In the genomic region with DNA sequence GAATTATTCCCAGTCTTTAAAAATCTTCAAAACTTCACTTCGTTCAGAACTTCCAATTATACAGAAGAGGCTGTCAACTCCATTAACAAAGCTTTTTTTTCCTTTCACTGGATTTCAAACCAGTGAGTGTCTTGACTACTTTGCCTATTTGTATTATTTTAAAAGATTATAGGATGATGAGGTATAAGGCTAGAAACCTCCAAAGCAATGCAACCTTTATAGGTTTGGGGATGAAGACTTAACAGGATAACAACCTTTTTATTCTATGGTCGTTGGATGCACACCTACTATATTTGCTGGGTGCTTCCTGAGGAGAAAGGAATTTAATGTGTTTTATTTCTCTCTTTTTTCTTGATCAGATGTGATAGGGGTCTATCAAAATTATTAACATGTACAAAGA, we compare ENCODE assay signal across 20 cellular contexts. TPM values are rescaled to one million over a fixed set of nuclear protein-coding genes. Genes with fewer than 3 reads are reported as not detected.
DNase-seq lines count a peak whose midpoint lies in the region; TF ChIP-seq lines count a peak whose summit lies in the region.
"Had no signal": no experiment of that assay in that cellular context is flagged by ENCODE, and none has a peak within 500 bp of the region (broad histone marks: within the 10 kb centered on the region; RNA-seq: fewer than 3 reads in every experiment).

No MANE protein-coding gene starts in this region.

- H2AK5ac ChIP-seq in H9 (ENCODE audit: insufficient read length, low read length), result no peak overlapping the region

- no peaks in the 10 kb centered on the region for H3K9me2 ChIP-seq in hepatocyte (replicated peaks; ENCODE audit: insufficient read depth)

- no peak overlapping the region for H4K5ac ChIP-seq in H9 (ENCODE audit: insufficient read length, low read depth, low read length)

- H3K27ac ChIP-seq in H9 (ENCODE audit: insufficient read length, low read depth, low read length), result no peak overlapping the region
- H3K27ac ChIP-seq in SJCRH30, result no peak overlapping the region
- H3K27ac ChIP-seq in hepatocyte, result no peak overlapping the region
- no peak overlapping the region for H3K27ac ChIP-seq in parathyroid adenoma
- H3K27ac ChIP-seq in RWPE1, result no peak overlapping the region
- H3K27ac ChIP-seq: coronary artery, epithelial cell of prostate, gastrocnemius medialis, sigmoid colon, SJSA1 had no signal

- TF ChIP-seq CTCF in H9 (conservative IDR thresholded peaks at IDR 0.05) (no peak), hepatocyte (IDR thresholded peaks at IDR 0.05; ENCODE audit: poor library complexity) (no peak), parathyroid adenoma (IDR thresholded peaks at IDR 0.05) (no peak), RWPE1 (conservative IDR thresholded peaks at IDR 0.05; ENCODE audit: low read depth) (no peak)

- no peak overlapping the region for H2BK5ac ChIP-seq in H9 (ENCODE audit: insufficient read length, low read length)

- H3K27me3 ChIP-seq in H9 (ENCODE audit: insufficient read depth, low read length) (no peaks in the 10 kb centered on the region; the same call in 1 of the 2 replicates), SJCRH30 (no peaks in the 10 kb centered on the region; the same call in 1 of the 2 replicates), hepatocyte (peaks cover 52% of the 10 kb centered on the region), parathyroid adenoma (ENCODE audit: control insufficient read depth, insufficient read depth, low read length) (peaks cover 3% of the 10 kb centered on the region)

- H3T11ph ChIP-seq in H9 (ENCODE audit: low read length), result no peak overlapping the region

- H3K23me2 ChIP-seq in H9 (ENCODE audit: insufficient read length, low read depth, low read length, poor library complexity, severe bottlenecking), result peaks cover 24% of the 10 kb centered on the region

- no peak overlapping the region for H3K27ac Mint-ChIP-seq in H9
- H3K27ac Mint-ChIP-seq: activated naive CD8-positive, alpha-beta T cell; activated T-helper 1 cell treated with anti-CD3 and anti-CD28 coated beads, Interleukin-12 subunit alpha, Interleukin-12 subunit beta, Interleukin-2, Interleukin-4 antibody, amounts not matched to agents 30 ng/mL and 10 ng/mL and 1 ng/mL, durations not matched to agents 14 hours and 24 hours and 36 hours; stimulated activated memory B cell treated with anti-CD40 and anti-IgM and Interleukin-4, amounts not matched to agents 10 μg/mL and 1 μg/mL and 100 μg/mL, for 72 hours had no signal

- no peaks in the 10 kb centered on the region for H3K9me3 ChIP-seq in H9 (ENCODE audit: control insufficient read depth, low read depth, low read length)
- no peaks in the 10 kb centered on the region for H3K9me3 ChIP-seq in SJCRH30 (replicated peaks)
- no peaks in the 10 kb centered on the region for H3K9me3 ChIP-seq in hepatocyte (ENCODE audit: low read depth)
- H3K9me3 ChIP-seq in parathyroid adenoma (ENCODE audit: control insufficient read depth, low read length), result no peaks in the 10 kb centered on the region
- H3K9me3 ChIP-seq: gastrocnemius medialis, sigmoid colon had no signal

- H4K20me1 ChIP-seq in H9 (ENCODE audit: control insufficient read depth, insufficient read depth, insufficient read length) (no peaks in the 10 kb centered on the region), hepatocyte (ENCODE audit: insufficient read depth, poor library complexity, severe bottlenecking) (no peaks in the 10 kb centered on the region)

- no peaks in the 10 kb centered on the region; a peak in 1 of 7 replicates for H3K36me3 Mint-ChIP-seq in H9 (ENCODE audit: insufficient read depth in 1 of 3, low read depth in 3 of 3)
- H3K36me3 Mint-ChIP-seq: activated naive CD8-positive, alpha-beta T cell; stimulated activated memory B cell treated with anti-CD40 and anti-IgM and Interleukin-4, amounts not matched to agents 10 μg/mL and 1 μg/mL and 100 μg/mL, for 72 hours had no signal

- H3K9ac ChIP-seq in H9 (ENCODE audit: extremely low read depth, insufficient read length, low read length), result no peak overlapping the region
- H3K9ac ChIP-seq in parathyroid adenoma, result no peak overlapping the region

- CTCF ChIA-PET in RWPE1 (lab: Yijun Ruan, JAX), result no interaction called here

- H3K23ac ChIP-seq in H9 (ENCODE audit: insufficient read length, low read depth, low read length), result no peak overlapping the region

- H3K4me2 ChIP-seq in H9 (ENCODE audit: insufficient read depth, insufficient read length, low read length), result peak overlapping the region; percentile 84
- peak overlapping the region; percentile 98 for H3K4me2 ChIP-seq in hepatocyte
- H3K4me2 ChIP-seq in parathyroid adenoma (ENCODE audit: low read length), result peak overlapping the region; percentile 61

- H3K4ac ChIP-seq in H9 (ENCODE audit: low read depth, low read length), result no peak overlapping the region

- no peak overlapping the region for H3K18ac ChIP-seq in H9 (ENCODE audit: insufficient read length, low read depth, low read length)

- no peak overlapping the region for H2BK120ac ChIP-seq in H9 (ENCODE audit: low read depth, low read length, poor library complexity, severe bottlenecking)

- H3K27me3 Mint-ChIP-seq in H9 (ENCODE audit: low read depth), result peaks cover 32% of the 10 kb centered on the region

- no peaks in the 10 kb centered on the region for H3K79me2 ChIP-seq in H9 (ENCODE audit: insufficient read depth, low read length)
- no peaks in the 10 kb centered on the region for H3K79me2 ChIP-seq in hepatocyte
- no peaks in the 10 kb centered on the region for H3K79me2 ChIP-seq in parathyroid adenoma

- H3K4me1 ChIP-seq in H9 (ENCODE audit: insufficient read depth, low read length), result no peaks in the 10 kb centered on the region
- H3K4me1 ChIP-seq in SJCRH30, result 0 out of 2 replicates have a peak, but pooled peaks cover 3% of the 10 kb centered on the region
- H3K4me1 ChIP-seq in hepatocyte (ENCODE audit: insufficient read depth), result peaks cover 18% of the 10 kb centered on the region
- peaks cover 4% of the 10 kb centered on the region for H3K4me1 ChIP-seq in parathyroid adenoma

- no CpG with 5 or more reads among the region's 2 CpGs for WGBS in H9 (ENCODE audit: extremely low coverage, insufficient read length, low lambda C conversion rate)
- WGBS in hepatocyte (ENCODE audit: low lambda C conversion rate, missing lambda C conversion rate), result 40% methylated on average over 2 of the region's 2 CpGs

- no peaks in the 10 kb centered on the region for H3K79me1 ChIP-seq in H9 (ENCODE audit: insufficient read depth, low read depth, low read length, poor library complexity, severe bottlenecking)

- no peak overlapping the region for H4K8ac ChIP-seq in H9 (replicated peaks; ENCODE audit: insufficient read length, low read depth, low read length)

- no peak overlapping the region for H2BK20ac ChIP-seq in H9 (ENCODE audit: low read depth, low read length, poor library complexity, severe bottlenecking)

- H3K14ac ChIP-seq in H9 (ENCODE audit: insufficient read depth, low read length), result no peak overlapping the region

- POLR2A ChIA-PET in RWPE1 (lab: Yijun Ruan, JAX; ENCODE audit: low non-redundant PET), result no interaction called here

- no peak overlapping the region for H2AFZ ChIP-seq in H9 (ENCODE audit: low read length)
- no peak overlapping the region for H2AFZ ChIP-seq in hepatocyte
- H2AFZ ChIP-seq in parathyroid adenoma, result peak overlapping the region; percentile 68

- H3K4me3 ChIP-seq in SJCRH30 (peak overlapping the region; percentile 52), hepatocyte (peak overlapping the region; percentile 17), parathyroid adenoma (ENCODE audit: low read depth, low read length) (no peak overlapping the region)
- H3K4me3 ChIP-seq: SJSA1 had no signal

- DNase-seq in H9 (no peak), SJCRH30 (no peak), hepatocyte (ENCODE audit: low spot score) (no peak), UCSD-AML1 (lab: John Stamatoyannopoulos, UW; ENCODE audit: unreplicated experiment) (no peak), NOMO-1 (lab: John Stamatoyannopoulos, UW; ENCODE audit: unreplicated experiment in 2 of 2) (no peak), RWPE1 (ENCODE audit: low spot score) (no peak)
- DNase-seq: activated CD4-positive, CD25-positive, alpha-beta regulatory T cell treated with anti-CD3 and anti-CD28 coated beads, Interleukin-2, amount 50 U/mL, for 72 hours; gastrocnemius medialis; Kasumi-1; occipital lobe; sigmoid colon had no signal

- peak overlapping the region; percentile 60 to 90 for H3K4me3 Mint-ChIP-seq in H9
- H3K4me3 Mint-ChIP-seq: activated naive CD8-positive, alpha-beta T cell; activated T-helper 1 cell treated with anti-CD3 and anti-CD28 coated beads, Interleukin-12 subunit alpha, Interleukin-12 subunit beta, Interleukin-2, Interleukin-4 antibody, amounts not matched to agents 30 ng/mL and 10 ng/mL and 1 ng/mL, durations not matched to agents 14 hours and 24 hours and 36 hours; stimulated activated memory B cell treated with anti-CD40 and anti-IgM and Interleukin-4, amounts not matched to agents 10 μg/mL and 1 μg/mL and 100 μg/mL, for 72 hours had no signal

- H3K36me3 ChIP-seq in SJCRH30 (no peaks in the 10 kb centered on the region), hepatocyte (replicated peaks; ENCODE audit: insufficient read depth, low read depth) (no peaks in the 10 kb centered on the region), parathyroid adenoma (ENCODE audit: control insufficient read depth, insufficient read depth, low read length) (no peaks in the 10 kb centered on the region)
- H3K36me3 ChIP-seq: gastrocnemius medialis, sigmoid colon, SJSA1 had no signal

- no peaks in the 10 kb centered on the region for H3K9me3 Mint-ChIP-seq in H9
- H3K9me3 Mint-ChIP-seq: activated T-helper 1 cell treated with anti-CD3 and anti-CD28 coated beads, Interleukin-12 subunit alpha, Interleukin-12 subunit beta, Interleukin-2, Interleukin-4 antibody, amounts not matched to agents 30 ng/mL and 10 ng/mL and 1 ng/mL, durations not matched to agents 14 hours and 24 hours and 36 hours; stimulated activated memory B cell treated with anti-CD40 and anti-IgM and Interleukin-4, amounts not matched to agents 10 μg/mL and 1 μg/mL and 100 μg/mL, for 72 hours had no signal

- no peak overlapping the region for H3K56ac ChIP-seq in H9 (ENCODE audit: insufficient read length, low read depth, low read length)

- peaks cover 25 to 27% of the 10 kb centered on the region in 2 experiments for H3K4me1 Mint-ChIP-seq in H9

- no peak overlapping the region for H2BK12ac ChIP-seq in H9 (ENCODE audit: insufficient read length, low read depth, low read length)

- no peak overlapping the region for H2BK15ac ChIP-seq in H9 (ENCODE audit: low read depth, low read length)

- no peak overlapping the region for H4K91ac ChIP-seq in H9 (ENCODE audit: insufficient read length, low read depth, low read length)

RNA-seq across cellular contexts. Expression of a gene that starts 1.9 kb away (rescaled TPM):
- total RNA-seq in H9 (2021) (5.8 and 6.4 TPM in 2 replicates), hepatocyte (1.4 and 2.9 TPM in 2 replicates)
- not detected in 2 replicates for total RNA-seq in SJCRH30 (2014; rRNA removed; shearing (Covaris generic))
- 1.9 and 4.2 TPM in 2 replicates for polyA plus RNA-seq in hepatocyte
- total RNA-seq: activated CD8-positive, alpha-beta memory T cell treated with anti-CD3 and anti-CD28 coated beads for 36 hours; activated T-helper 1 cell treated with anti-CD3 and anti-CD28 coated beads, Interleukin-12 subunit alpha, Interleukin-12 subunit beta, Interleukin-2, Interleukin-4 antibody, amounts not matched to agents 30 ng/mL and 10 ng/mL and 1 ng/mL, durations not matched to agents 14 hours and 24 hours and 36 hours; gastrocnemius medialis; sigmoid colon; SJSA1; T-helper 2 cell treated with Interferon-gamma antibody and Interleukin-4, amounts not matched to agents 100 ng/mL and 5 ng/mL, for 36 hours had no signal
